1 cellular context compared by ENCODE assay signal in the genomic region with DNA sequence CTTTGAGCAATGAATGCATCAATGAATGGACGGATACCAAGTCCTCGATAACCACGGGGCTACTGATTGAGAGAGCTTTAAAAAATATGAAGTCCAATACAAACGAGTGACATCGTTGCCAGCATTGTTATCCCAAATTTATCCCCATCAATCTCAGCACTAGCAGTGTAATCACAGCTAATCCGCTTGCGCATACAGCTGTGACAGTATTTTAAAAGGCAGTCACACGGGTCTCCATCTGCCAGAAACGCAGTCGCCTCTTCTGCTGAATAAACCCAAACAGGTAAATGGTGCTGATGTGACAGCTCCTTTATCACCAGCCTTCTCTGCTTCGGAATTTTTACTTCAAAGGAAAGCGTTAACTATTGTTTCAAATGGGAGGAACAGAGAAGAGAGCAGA.
TF ChIP-seq lines count a peak whose summit lies in the region.

No MANE protein-coding gene starts in this region.

TF ChIP-seq in WTC11, 78 proteins besides CTCF, POLR2A, EP300 and RAD21 (continued from another document):
- TF ChIP-seq, protein P1, sequence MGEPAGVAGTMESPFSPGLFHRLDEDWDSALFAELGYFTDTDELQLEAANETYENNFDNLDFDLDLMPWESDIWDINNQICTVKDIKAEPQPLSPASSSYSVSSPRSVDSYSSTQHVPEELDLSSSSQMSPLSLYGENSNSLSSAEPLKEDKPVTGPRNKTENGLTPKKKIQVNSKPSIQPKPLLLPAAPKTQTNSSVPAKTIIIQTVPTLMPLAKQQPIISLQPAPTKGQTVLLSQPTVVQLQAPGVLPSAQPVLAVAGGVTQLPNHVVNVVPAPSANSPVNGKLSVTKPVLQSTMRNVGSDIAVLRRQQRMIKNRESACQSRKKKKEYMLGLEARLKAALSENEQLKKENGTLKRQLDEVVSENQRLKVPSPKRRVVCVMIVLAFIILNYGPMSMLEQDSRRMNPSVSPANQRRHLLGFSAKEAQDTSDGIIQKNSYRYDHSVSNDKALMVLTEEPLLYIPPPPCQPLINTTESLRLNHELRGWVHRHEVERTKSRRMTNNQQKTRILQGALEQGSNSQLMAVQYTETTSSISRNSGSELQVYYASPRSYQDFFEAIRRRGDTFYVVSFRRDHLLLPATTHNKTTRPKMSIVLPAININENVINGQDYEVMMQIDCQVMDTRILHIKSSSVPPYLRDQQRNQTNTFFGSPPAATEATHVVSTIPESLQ (CRISPR knock-in tag; IDR thresholded peaks at IDR 0.05): no peak
- TF ChIP-seq, protein P2, sequence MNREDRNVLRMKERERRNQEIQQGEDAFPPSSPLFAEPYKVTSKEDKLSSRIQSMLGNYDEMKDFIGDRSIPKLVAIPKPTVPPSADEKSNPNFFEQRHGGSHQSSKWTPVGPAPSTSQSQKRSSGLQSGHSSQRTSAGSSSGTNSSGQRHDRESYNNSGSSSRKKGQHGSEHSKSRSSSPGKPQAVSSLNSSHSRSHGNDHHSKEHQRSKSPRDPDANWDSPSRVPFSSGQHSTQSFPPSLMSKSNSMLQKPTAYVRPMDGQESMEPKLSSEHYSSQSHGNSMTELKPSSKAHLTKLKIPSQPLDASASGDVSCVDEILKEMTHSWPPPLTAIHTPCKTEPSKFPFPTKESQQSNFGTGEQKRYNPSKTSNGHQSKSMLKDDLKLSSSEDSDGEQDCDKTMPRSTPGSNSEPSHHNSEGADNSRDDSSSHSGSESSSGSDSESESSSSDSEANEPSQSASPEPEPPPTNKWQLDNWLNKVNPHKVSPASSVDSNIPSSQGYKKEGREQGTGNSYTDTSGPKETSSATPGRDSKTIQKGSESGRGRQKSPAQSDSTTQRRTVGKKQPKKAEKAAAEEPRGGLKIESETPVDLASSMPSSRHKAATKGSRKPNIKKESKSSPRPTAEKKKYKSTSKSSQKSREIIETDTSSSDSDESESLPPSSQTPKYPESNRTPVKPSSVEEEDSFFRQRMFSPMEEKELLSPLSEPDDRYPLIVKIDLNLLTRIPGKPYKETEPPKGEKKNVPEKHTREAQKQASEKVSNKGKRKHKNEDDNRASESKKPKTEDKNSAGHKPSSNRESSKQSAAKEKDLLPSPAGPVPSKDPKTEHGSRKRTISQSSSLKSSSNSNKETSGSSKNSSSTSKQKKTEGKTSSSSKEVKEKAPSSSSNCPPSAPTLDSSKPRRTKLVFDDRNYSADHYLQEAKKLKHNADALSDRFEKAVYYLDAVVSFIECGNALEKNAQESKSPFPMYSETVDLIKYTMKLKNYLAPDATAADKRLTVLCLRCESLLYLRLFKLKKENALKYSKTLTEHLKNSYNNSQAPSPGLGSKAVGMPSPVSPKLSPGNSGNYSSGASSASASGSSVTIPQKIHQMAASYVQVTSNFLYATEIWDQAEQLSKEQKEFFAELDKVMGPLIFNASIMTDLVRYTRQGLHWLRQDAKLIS (CRISPR knock-in tag; IDR thresholded peaks at IDR 0.05; ENCODE audit: borderline replicate concordance): no peak
- TF ChIP-seq, protein P3, sequence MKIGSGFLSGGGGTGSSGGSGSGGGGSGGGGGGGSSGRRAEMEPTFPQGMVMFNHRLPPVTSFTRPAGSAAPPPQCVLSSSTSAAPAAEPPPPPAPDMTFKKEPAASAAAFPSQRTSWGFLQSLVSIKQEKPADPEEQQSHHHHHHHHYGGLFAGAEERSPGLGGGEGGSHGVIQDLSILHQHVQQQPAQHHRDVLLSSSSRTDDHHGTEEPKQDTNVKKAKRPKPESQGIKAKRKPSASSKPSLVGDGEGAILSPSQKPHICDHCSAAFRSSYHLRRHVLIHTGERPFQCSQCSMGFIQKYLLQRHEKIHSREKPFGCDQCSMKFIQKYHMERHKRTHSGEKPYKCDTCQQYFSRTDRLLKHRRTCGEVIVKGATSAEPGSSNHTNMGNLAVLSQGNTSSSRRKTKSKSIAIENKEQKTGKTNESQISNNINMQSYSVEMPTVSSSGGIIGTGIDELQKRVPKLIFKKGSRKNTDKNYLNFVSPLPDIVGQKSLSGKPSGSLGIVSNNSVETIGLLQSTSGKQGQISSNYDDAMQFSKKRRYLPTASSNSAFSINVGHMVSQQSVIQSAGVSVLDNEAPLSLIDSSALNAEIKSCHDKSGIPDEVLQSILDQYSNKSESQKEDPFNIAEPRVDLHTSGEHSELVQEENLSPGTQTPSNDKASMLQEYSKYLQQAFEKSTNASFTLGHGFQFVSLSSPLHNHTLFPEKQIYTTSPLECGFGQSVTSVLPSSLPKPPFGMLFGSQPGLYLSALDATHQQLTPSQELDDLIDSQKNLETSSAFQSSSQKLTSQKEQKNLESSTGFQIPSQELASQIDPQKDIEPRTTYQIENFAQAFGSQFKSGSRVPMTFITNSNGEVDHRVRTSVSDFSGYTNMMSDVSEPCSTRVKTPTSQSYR (CRISPR knock-in tag; IDR thresholded peaks at IDR 0.05): no peak
- TF ChIP-seq NR1H2 (CRISPR knock-in tag; IDR thresholded peaks at IDR 0.05): no peak
